27 cellular contexts compared by ENCODE assay signal in the genomic region with DNA sequence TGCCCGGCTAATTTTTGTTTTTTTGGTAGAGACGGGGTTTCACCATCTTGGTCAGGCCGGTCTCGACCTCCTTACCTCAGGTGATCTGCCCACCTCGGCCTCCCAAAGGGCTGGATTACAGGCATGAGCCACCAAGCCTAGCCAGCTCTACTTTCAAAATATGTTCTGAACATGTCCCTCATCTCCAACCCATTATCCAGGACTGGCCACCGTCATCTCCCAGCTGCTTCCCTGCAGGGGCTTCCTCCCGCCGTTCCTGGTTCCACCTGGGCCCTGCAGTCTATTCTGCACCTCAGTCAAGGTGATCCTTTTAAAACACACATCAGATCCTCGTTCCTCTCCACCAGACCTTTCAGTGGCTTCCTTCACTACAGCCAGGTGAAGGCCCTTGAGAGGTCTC.
"Had no signal": no experiment of that assay in that cellular context is flagged by ENCODE, and none has a peak within 500 bp of the region (broad histone marks: within the 10 kb centered on the region; RNA-seq: fewer than 3 reads in every experiment).

No MANE protein-coding gene starts in this region.

- H3K4me1 Mint-ChIP-seq: immature natural killer cell; naive B cell; natural killer cell; neural progenitor cell; stimulated activated naive B cell treated with anti-CD40 and anti-IgM and Interleukin-4, amounts not matched to agents 10 μg/mL and 1 μg/mL and 100 μg/mL, for 72 hours had no signal

- H3K36me3 Mint-ChIP-seq: mesothelial cell of epicardium, neural progenitor cell had no signal

- H3K36me3 ChIP-seq: neural progenitor cell, neutrophil, right lobe of liver, stomach, thyroid gland, transverse colon, upper lobe of left lung had no signal

- H3K27me3 ChIP-seq: right lobe of liver, testis, thyroid gland had no signal

- H3K9me3 ChIP-seq: right lobe of liver, testis, thyroid gland had no signal

- H3K4me3 Mint-ChIP-seq: immature natural killer cell; mesothelial cell of epicardium; naive B cell; natural killer cell; nephron progenitor cell; neural progenitor cell; stimulated activated naive B cell treated with anti-CD40 and anti-IgM and Interleukin-4, amounts not matched to agents 10 μg/mL and 1 μg/mL and 100 μg/mL, for 72 hours had no signal

- H3K27ac ChIP-seq: neural progenitor cell, neutrophil, parathyroid adenoma, psoas muscle, right lobe of liver, skin epidermis, stomach, testis, thyroid gland, transverse colon, upper lobe of left lung had no signal

- H3K4me3 ChIP-seq: lung, neural progenitor cell, psoas muscle, right lobe of liver, skin epidermis, stomach, testis, thyroid gland, transverse colon, upper lobe of left lung had no signal

- H3K27ac Mint-ChIP-seq: immature natural killer cell; mesothelial cell of epicardium; naive B cell; natural killer cell; nephron progenitor cell; neural progenitor cell; stimulated activated naive B cell treated with anti-CD40 and anti-IgM and Interleukin-4, amounts not matched to agents 10 μg/mL and 1 μg/mL and 100 μg/mL, for 72 hours had no signal

- H3K9ac ChIP-seq: neural progenitor cell, parathyroid adenoma had no signal

- DNase-seq: hypothalamus; immature natural killer cell; mesendoderm; naive B cell; natural killer cell; nephron progenitor cell; occipital lobe; right lobe of liver; stimulated activated CD4-positive, alpha-beta T cell treated with anti-CD3 and anti-CD28 coated beads, Interleukin-12 subunit alpha, Interleukin-12 subunit beta, amount 100 ng/mL, for 4 hours; stimulated activated CD4-positive, alpha-beta T cell treated with anti-CD3 and anti-CD28 coated beads, Interleukin-15, amount 100 ng/mL, for 24 hours; stimulated activated CD4-positive, alpha-beta T cell treated with anti-CD3 and anti-CD28 coated beads, Interleukin-2, amount 100 ng/mL, for 24 hours; stimulated activated CD4-positive, alpha-beta T cell treated with anti-CD3 and anti-CD28 coated beads, Interleukin-4, amount 100 ng/mL, for 1 hour; stimulated activated naive B cell treated with anti-CD40 and anti-IgM and Interleukin-4, amounts not matched to agents 10 μg/mL and 1 μg/mL and 100 μg/mL, for 72 hours; stimulated activated naive CD8-positive, alpha-beta T cell treated with anti-CD3 and anti-CD28 coated beads, Interleukin-15, Interleukin-2, amounts not matched to agents 100 U/mL and 50 U/mL, for 24 hours; stomach; testis; thyroid gland; transverse colon; upper lobe of left lung had no signal

- H3K4me1 ChIP-seq: neural progenitor cell, parathyroid adenoma, psoas muscle, right lobe of liver, stomach, testis, thyroid gland, transverse colon, upper lobe of left lung had no signal

- ATAC-seq: left lobe of liver; natural killer cell; psoas muscle; right lobe of liver; stimulated activated naive B cell treated with anti-CD40 and anti-IgM and Interleukin-4, amounts not matched to agents 10 μg/mL and 1 μg/mL and 100 μg/mL, for 72 hours; stimulated activated naive CD8-positive, alpha-beta T cell treated with anti-CD3 and anti-CD28 coated beads, Interleukin-15, Interleukin-2, amounts not matched to agents 100 U/mL and 50 U/mL, for 24 hours had no signal
